In the genomic region with DNA sequence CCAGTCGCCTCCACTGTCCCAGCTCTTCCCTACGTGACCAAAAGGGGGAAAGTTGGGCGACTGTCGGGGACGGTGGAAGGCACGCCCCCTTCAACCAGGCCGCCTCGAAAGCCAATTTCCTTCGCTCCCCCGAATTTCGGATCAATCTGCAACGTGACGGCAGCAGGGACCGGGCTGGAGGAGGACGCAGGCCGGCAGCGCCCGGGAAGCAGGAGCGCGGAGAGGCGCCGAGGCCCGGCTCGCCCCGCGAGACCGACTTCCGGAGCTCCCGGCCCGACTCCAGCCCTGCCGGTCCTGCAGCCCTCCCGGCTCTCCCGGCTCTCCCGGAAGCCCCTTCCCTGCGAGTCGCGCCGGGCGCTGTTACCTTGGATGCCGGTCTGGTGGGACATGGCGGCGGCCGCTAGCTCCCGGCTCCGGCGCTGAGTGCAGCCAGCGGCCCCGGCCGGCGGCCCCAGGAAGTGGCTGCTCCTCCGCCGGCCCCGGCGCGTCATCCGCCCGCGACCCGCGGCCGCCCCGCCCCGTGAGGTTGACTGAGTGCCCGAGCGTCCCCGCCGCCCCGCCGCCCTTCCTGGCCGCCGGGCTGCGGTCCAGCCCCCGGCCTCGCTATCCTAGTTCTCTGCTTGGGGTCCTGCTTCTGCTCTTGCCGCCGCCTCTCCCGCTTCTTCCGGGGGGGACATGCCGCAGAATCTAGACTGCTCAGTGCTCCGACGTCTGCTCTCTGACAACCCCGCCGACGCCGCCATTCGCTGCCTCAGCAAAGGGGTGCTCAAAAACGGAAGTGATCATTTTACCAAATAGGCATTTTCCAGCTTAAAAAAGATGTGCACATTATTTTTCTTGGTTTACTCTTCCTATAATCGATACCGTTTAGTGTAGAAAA, we compare ENCODE assay signal across 1 cellular context.
TF ChIP-seq lines count a peak whose summit lies in the region.

A gene (minus strand): TSS at position 461 of the 880 bp plus-strand sequence. CDS start 72 bp downstream, at position 389.

TF ChIP-seq in SK-N-SH, 30 proteins besides CTCF, POLR2A, EP300 and RAD21 (continued from another document):
- TF ChIP-seq, protein P1, sequence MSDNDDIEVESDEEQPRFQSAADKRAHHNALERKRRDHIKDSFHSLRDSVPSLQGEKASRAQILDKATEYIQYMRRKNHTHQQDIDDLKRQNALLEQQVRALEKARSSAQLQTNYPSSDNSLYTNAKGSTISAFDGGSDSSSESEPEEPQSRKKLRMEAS (IDR thresholded peaks at IDR 0.05; ENCODE audit: low read depth) = peak; percentile 47; the same call in 1 of the 2 replicates
- TF ChIP-seq, protein P2, sequence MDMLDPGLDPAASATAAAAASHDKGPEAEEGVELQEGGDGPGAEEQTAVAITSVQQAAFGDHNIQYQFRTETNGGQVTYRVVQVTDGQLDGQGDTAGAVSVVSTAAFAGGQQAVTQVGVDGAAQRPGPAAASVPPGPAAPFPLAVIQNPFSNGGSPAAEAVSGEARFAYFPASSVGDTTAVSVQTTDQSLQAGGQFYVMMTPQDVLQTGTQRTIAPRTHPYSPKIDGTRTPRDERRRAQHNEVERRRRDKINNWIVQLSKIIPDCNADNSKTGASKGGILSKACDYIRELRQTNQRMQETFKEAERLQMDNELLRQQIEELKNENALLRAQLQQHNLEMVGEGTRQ (IDR thresholded peaks at IDR 0.05; ENCODE audit: borderline replicate concordance, low read depth, low read length) = no peak
- TF ChIP-seq RFX5 (IDR thresholded peaks at IDR 0.05; ENCODE audit: low read length) (no peak), MXI1 (IDR thresholded peaks at IDR 0.05; ENCODE audit: low read depth, low read length) (peak; percentile 69), MEF2A (IDR thresholded peaks at IDR 0.05; ENCODE audit: borderline replicate concordance, low read depth) (no peak), SIN3A (IDR thresholded peaks at IDR 0.05; ENCODE audit: borderline replicate concordance, low read depth, low read length) (0 out of 2 replicates have a peak, but pooled peaks have one; percentile 59), TCF12 (IDR thresholded peaks at IDR 0.05) (no peak), GABPA (IDR thresholded peaks at IDR 0.05; ENCODE audit: low read depth) (peak; percentile 54), FOXJ3 (CRISPR knock-in tag; IDR thresholded peaks at IDR 0.05) (no peak), YY1 (IDR thresholded peaks at IDR 0.05; ENCODE audit: low read depth) (peak; percentile 77), NRF1 (IDR thresholded peaks at IDR 0.05; ENCODE audit: low read depth, low read length) (no peak), FOXM1 (IDR thresholded peaks at IDR 0.05; ENCODE audit: low read depth) (0 out of 2 replicates have a peak, but pooled peaks have one; percentile 45), JUND (IDR thresholded peaks at IDR 0.05) (no peak), TEAD4 (IDR thresholded peaks at IDR 0.05; ENCODE audit: borderline replicate concordance, insufficient read depth) (no peak)
- TF ChIP-seq, protein P3, sequence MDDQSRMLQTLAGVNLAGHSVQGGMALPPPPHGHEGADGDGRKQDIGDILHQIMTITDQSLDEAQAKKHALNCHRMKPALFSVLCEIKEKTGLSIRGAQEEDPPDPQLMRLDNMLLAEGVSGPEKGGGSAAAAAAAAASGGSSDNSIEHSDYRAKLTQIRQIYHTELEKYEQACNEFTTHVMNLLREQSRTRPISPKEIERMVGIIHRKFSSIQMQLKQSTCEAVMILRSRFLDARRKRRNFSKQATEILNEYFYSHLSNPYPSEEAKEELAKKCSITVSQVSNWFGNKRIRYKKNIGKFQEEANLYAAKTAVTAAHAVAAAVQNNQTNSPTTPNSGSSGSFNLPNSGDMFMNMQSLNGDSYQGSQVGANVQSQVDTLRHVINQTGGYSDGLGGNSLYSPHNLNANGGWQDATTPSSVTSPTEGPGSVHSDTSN (IDR thresholded peaks at IDR 0.05) = 0 out of 2 replicates have a peak, but pooled peaks have one; percentile 12
- TF ChIP-seq, protein P4, sequence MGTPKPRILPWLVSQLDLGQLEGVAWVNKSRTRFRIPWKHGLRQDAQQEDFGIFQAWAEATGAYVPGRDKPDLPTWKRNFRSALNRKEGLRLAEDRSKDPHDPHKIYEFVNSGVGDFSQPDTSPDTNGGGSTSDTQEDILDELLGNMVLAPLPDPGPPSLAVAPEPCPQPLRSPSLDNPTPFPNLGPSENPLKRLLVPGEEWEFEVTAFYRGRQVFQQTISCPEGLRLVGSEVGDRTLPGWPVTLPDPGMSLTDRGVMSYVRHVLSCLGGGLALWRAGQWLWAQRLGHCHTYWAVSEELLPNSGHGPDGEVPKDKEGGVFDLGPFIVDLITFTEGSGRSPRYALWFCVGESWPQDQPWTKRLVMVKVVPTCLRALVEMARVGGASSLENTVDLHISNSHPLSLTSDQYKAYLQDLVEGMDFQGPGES (IDR thresholded peaks at IDR 0.05; ENCODE audit: low read depth, low read length) = no peak
- TF ChIP-seq, protein P5, sequence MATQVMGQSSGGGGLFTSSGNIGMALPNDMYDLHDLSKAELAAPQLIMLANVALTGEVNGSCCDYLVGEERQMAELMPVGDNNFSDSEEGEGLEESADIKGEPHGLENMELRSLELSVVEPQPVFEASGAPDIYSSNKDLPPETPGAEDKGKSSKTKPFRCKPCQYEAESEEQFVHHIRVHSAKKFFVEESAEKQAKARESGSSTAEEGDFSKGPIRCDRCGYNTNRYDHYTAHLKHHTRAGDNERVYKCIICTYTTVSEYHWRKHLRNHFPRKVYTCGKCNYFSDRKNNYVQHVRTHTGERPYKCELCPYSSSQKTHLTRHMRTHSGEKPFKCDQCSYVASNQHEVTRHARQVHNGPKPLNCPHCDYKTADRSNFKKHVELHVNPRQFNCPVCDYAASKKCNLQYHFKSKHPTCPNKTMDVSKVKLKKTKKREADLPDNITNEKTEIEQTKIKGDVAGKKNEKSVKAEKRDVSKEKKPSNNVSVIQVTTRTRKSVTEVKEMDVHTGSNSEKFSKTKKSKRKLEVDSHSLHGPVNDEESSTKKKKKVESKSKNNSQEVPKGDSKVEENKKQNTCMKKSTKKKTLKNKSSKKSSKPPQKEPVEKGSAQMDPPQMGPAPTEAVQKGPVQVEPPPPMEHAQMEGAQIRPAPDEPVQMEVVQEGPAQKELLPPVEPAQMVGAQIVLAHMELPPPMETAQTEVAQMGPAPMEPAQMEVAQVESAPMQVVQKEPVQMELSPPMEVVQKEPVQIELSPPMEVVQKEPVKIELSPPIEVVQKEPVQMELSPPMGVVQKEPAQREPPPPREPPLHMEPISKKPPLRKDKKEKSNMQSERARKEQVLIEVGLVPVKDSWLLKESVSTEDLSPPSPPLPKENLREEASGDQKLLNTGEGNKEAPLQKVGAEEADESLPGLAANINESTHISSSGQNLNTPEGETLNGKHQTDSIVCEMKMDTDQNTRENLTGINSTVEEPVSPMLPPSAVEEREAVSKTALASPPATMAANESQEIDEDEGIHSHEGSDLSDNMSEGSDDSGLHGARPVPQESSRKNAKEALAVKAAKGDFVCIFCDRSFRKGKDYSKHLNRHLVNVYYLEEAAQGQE (IDR thresholded peaks at IDR 0.05; ENCODE audit: low read depth, low read length) = no peak
